1 cellular context compared by ENCODE assay signal in the genomic region with DNA sequence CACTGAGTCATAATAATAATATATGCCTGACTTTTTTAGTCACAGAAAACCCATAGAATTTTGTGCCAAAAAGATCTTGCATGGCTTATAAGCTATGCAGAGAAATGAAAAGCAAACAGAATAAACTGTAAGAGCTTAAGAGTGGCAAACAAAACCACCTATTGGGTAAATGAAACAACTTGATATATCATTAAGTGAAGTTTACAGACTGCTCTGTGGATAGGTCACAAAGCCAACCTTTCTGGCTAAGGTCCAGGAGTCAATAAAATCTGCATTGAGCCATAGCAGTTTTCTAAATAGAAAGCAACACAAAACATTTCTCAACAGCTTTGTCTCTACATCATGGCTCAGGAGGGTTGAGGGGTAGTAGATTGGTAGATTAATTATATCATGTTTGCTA.
A peak's percentile ranks its signal among the peaks of the same experiment; 100 is the strongest.
TF ChIP-seq lines count a peak whose summit lies in the region.

No MANE protein-coding gene starts in this region.

TF ChIP-seq in GM12878, 131 proteins besides CTCF, POLR2A, EP300 and RAD21 (continued from another document):
- TF ChIP-seq, protein P1, sequence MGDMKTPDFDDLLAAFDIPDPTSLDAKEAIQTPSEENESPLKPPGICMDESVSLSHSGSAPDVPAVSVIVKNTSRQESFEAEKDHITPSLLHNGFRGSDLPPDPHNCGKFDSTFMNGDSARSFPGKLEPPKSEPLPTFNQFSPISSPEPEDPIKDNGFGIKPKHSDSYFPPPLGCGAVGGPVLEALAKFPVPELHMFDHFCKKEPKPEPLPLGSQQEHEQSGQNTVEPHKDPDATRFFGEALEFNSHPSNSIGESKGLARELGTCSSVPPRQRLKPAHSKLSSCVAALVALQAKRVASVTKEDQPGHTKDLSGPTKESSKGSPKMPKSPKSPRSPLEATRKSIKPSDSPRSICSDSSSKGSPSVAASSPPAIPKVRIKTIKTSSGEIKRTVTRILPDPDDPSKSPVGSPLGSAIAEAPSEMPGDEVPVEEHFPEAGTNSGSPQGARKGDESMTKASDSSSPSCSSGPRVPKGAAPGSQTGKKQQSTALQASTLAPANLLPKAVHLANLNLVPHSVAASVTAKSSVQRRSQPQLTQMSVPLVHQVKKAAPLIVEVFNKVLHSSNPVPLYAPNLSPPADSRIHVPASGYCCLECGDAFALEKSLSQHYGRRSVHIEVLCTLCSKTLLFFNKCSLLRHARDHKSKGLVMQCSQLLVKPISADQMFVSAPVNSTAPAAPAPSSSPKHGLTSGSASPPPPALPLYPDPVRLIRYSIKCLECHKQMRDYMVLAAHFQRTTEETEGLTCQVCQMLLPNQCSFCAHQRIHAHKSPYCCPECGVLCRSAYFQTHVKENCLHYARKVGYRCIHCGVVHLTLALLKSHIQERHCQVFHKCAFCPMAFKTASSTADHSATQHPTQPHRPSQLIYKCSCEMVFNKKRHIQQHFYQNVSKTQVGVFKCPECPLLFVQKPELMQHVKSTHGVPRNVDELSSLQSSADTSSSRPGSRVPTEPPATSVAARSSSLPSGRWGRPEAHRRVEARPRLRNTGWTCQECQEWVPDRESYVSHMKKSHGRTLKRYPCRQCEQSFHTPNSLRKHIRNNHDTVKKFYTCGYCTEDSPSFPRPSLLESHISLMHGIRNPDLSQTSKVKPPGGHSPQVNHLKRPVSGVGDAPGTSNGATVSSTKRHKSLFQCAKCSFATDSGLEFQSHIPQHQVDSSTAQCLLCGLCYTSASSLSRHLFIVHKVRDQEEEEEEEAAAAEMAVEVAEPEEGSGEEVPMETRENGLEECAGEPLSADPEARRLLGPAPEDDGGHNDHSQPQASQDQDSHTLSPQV (IDR thresholded peaks at IDR 0.05), result no peak
- TF ChIP-seq IKZF1 (conservative IDR thresholded peaks at IDR 0.05) (no peak), RFX5 (IDR thresholded peaks at IDR 0.05; ENCODE audit: low read depth, low read length) (no peak), JUNB (IDR thresholded peaks at IDR 0.05) (peak; percentile 45; the same call in 1 of the 2 replicates), DPF2 (IDR thresholded peaks at IDR 0.05) (no peak), STAT3 (IDR thresholded peaks at IDR 0.05; ENCODE audit: low read depth, low read length) (no peak)
TF ChIP-seq in GM12878: peak in this region for 1.
